In the genomic region with DNA sequence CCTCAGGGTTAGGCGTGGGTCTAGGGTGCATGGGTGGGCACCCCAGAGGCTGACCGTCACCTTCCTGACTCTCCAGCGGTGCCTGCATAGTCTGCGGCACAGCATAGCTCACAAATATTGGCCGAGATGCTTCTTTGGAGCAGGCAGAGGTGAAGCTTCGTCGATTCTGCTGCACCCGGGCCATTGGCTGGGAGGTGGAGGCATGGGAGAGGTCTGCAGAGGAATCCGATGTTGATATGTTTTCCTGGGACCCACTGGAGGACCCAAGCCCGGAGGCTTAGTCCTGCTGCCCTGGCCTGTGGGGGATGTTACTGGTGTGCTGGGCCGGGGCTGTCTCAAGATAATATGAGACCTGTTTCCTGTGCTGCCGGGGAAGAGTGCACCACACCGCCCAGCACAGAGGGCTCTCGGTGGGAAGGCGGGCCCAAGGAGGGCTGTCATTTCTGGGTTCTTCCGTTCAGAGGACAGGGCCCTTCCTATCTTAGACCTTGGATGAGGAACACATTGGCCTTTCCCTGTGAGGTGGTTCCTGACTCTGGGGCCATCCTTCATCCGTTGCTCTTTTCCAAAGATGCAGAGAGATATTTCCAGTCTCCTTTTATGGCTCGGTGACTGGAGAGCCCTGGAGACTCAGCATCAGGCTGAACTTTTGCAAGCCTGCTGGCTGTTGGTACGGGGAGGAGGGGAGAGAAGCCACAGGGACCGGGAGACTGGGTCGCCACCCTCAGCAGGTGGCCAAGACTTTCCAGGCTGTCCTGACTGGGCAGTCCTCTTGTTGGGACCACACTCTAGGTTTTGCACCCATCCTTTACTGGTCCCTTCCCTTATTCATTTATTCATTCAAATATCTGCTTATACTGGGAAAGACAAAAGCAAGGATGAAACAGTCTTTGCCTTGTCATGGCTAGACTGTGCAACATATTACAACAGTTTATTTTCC, we compare ENCODE assay signal across 16 cellular contexts.
DNase-seq lines count a peak whose midpoint lies in the region; ATAC-seq and TF ChIP-seq lines count a peak whose summit lies in the region.
"Had no signal": no experiment of that assay in that cellular context is flagged by ENCODE, and none has a peak within 500 bp of the region (broad histone marks: within the 10 kb centered on the region; RNA-seq: fewer than 3 reads in every experiment).

No MANE protein-coding gene starts in this region.

- H3K4me1 ChIP-seq in right cardiac atrium (ENCODE audit: control insufficient read depth, insufficient read depth, low read length): peaks cover 36% of the 10 kb centered on the region
- H3K4me1 ChIP-seq in tibial artery: peaks cover 0 to 45% (median 32%) of the 10 kb centered on the region in 4 donors

- intact Hi-C loops in Right ventricle myocardium inferior (cut with DNase I) (loop anchor here (2.0 kb wide), 1 partner anchor 14 kb away; no protein-coding TSS in a partner anchor), Right ventricle myocardium superior (cut with DNase I) (no loop called here), right cardiac atrium (cut with DNase I) (loop anchor here in 1 of 4 donors (5.0 kb wide), 1 partner anchor 52 kb away; no protein-coding TSS in a partner anchor), tibial artery (cut with DNase I; ENCODE audit: low total_unique reads) (no loop called here)

- H3K27me3 Mint-ChIP-seq in WTC11 (ENCODE audit: low read depth): no peaks in the 10 kb centered on the region
- peaks cover 17 to 59% of the 10 kb centered on the region in 2 donors for H3K27me3 Mint-ChIP-seq in effector memory CD8-positive, alpha-beta T cell

- H3K4me3 Mint-ChIP-seq in WTC11: no peak overlapping the region
- no peak overlapping the region for H3K4me3 Mint-ChIP-seq in effector memory CD8-positive, alpha-beta T cell
- H3K4me3 Mint-ChIP-seq: CD14-positive monocyte had no signal

- ATAC-seq in Right ventricle myocardium inferior: no peak
- ATAC-seq in Right ventricle myocardium superior (ENCODE audit: poor library complexity): no peak
- ATAC-seq in WTC11: no peak; the same call in 1 of the 2 replicates
- peak in 1 of 2 donors; percentile 44 for ATAC-seq in right cardiac atrium
- ATAC-seq in effector memory CD8-positive, alpha-beta T cell (replicated peaks): no peak
- ATAC-seq in HG03432 (IDR thresholded peaks at IDR 0.05; ENCODE audit: unreplicated experiment): no peak
- ATAC-seq: Panc1 had no signal

- H3K36me3 ChIP-seq in tibial artery: no peaks in the 10 kb centered on the region

- H3K36me3 Mint-ChIP-seq in WTC11: no peaks in the 10 kb centered on the region
- H3K36me3 Mint-ChIP-seq in effector memory CD8-positive, alpha-beta T cell (ENCODE audit: insufficient read depth): peaks cover 5% of the 10 kb centered on the region
- H3K36me3 Mint-ChIP-seq: CD14-positive monocyte had no signal

- TF ChIP-seq CTCF in WTC11 (IDR thresholded peaks at IDR 0.05): no peak
- no peak for TF ChIP-seq CTCF in tibial artery (IDR thresholded peaks at IDR 0.05)

- H3K4me3 ChIP-seq in right cardiac atrium (ENCODE audit: low read length) (no peak overlapping the region), tibial artery (no peak overlapping the region)

- H3K27ac Mint-ChIP-seq in WTC11: peak overlapping the region; percentile 52
- no peak overlapping the region for H3K27ac Mint-ChIP-seq in effector memory CD8-positive, alpha-beta T cell

- H3K9me3 ChIP-seq in right cardiac atrium (ENCODE audit: control insufficient read depth, low read length): no peaks in the 10 kb centered on the region
- no peaks in the 10 kb centered on the region for H3K9me3 ChIP-seq in tibial artery

- H3K4me1 Mint-ChIP-seq in WTC11: peaks cover 5% of the 10 kb centered on the region; the same call in 1 of the 2 replicates
- H3K4me1 Mint-ChIP-seq in effector memory CD8-positive, alpha-beta T cell (ENCODE audit: low read depth in 2 of 2): peaks cover 0 to 5% of the 10 kb centered on the region in 2 donors

- DNase-seq in Right ventricle myocardium inferior (ENCODE audit: missing footprints) (peak; percentile 61), Right ventricle myocardium superior (no peak), WTC11 (ENCODE audit: low spot score) (no peak), right cardiac atrium (peak in 2 of 3 donors; percentile 62 to 63), tibial artery (no peak), NCI-H2081 (lab: John Stamatoyannopoulos, UW) (no peak)
- no peak for DNase-seq in effector memory CD8-positive, alpha-beta T cell
- DNase-seq: DMS53, HCEC 1CT, NCI-H1930, NCI-H2171 treated with DMSO at 0.1 percent for 48 hours, NCI-H82 had no signal

- CTCF ChIA-PET in WTC11 (lab: Charles Lee): interaction anchor here (2.1 kb wide), 1 partner anchor 13 kb away, joined by 9 read pairs; no protein-coding TSS in a partner anchor

- 68% methylated on average over 21 of the region's 21 CpGs for WGBS in right cardiac atrium

- H3K27me3 ChIP-seq in right cardiac atrium (ENCODE audit: control insufficient read depth, insufficient read depth) (no peaks in the 10 kb centered on the region), tibial artery (no peaks in the 10 kb centered on the region)

- H3K27ac ChIP-seq in right cardiac atrium (ENCODE audit: low read length): peak overlapping the region; percentile 29
- H3K27ac ChIP-seq in tibial artery: peak overlapping the region; percentile 36 to 90
- H3K27ac ChIP-seq: 22Rv1 had no signal

- no peaks in the 10 kb centered on the region for H3K9me3 Mint-ChIP-seq in WTC11
- H3K9me3 Mint-ChIP-seq in effector memory CD8-positive, alpha-beta T cell: no peaks in the 10 kb centered on the region
- H3K9me3 Mint-ChIP-seq: CD14-positive monocyte had no signal

- POLR2A ChIA-PET in WTC11 (lab: Charles Lee): no interaction called here

TF ChIP-seq in WTC11, 78 proteins besides CTCF, POLR2A, EP300 and RAD21:
- TF ChIP-seq KAT7 (CRISPR knock-in tag; IDR thresholded peaks at IDR 0.05; ENCODE audit: borderline replicate concordance) (no peak), GRHL2 (CRISPR knock-in tag; IDR thresholded peaks at IDR 0.05; ENCODE audit: insufficient replicate concordance, severe bottlenecking) (no peak), CREB1 (CRISPR knock-in tag; IDR thresholded peaks at IDR 0.05) (no peak), IRF2 (CRISPR knock-in tag; IDR thresholded peaks at IDR 0.05; ENCODE audit: borderline replicate concordance, low read depth) (no peak), CREM (CRISPR knock-in tag; IDR thresholded peaks at IDR 0.05) (no peak), ZBTB21 (CRISPR knock-in tag; IDR thresholded peaks at IDR 0.05; ENCODE audit: borderline replicate concordance) (no peak), ZNF232 (CRISPR knock-in tag; IDR thresholded peaks at IDR 0.05) (no peak), GABPB1 (CRISPR knock-in tag; IDR thresholded peaks at IDR 0.05) (no peak), NR1H2 (CRISPR knock-in tag; IDR thresholded peaks at IDR 0.05) (no peak), CBFB (CRISPR knock-in tag; IDR thresholded peaks at IDR 0.05; ENCODE audit: low read depth) (no peak), HMGA2 (CRISPR knock-in tag; IDR thresholded peaks at IDR 0.05) (no peak), SMAD4 (CRISPR knock-in tag; IDR thresholded peaks at IDR 0.05) (no peak), SMAD3 (CRISPR knock-in tag; IDR thresholded peaks at IDR 0.05; ENCODE audit: borderline replicate concordance) (no peak)
- TF ChIP-seq, protein P1, sequence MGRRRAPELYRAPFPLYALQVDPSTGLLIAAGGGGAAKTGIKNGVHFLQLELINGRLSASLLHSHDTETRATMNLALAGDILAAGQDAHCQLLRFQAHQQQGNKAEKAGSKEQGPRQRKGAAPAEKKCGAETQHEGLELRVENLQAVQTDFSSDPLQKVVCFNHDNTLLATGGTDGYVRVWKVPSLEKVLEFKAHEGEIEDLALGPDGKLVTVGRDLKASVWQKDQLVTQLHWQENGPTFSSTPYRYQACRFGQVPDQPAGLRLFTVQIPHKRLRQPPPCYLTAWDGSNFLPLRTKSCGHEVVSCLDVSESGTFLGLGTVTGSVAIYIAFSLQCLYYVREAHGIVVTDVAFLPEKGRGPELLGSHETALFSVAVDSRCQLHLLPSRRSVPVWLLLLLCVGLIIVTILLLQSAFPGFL (CRISPR knock-in tag; IDR thresholded peaks at IDR 0.05; ENCODE audit: borderline replicate concordance): no peak
- TF ChIP-seq, protein P2, sequence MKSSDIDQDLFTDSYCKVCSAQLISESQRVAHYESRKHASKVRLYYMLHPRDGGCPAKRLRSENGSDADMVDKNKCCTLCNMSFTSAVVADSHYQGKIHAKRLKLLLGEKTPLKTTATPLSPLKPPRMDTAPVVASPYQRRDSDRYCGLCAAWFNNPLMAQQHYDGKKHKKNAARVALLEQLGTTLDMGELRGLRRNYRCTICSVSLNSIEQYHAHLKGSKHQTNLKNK (CRISPR knock-in tag; IDR thresholded peaks at IDR 0.05): no peak
- TF ChIP-seq, protein P3, sequence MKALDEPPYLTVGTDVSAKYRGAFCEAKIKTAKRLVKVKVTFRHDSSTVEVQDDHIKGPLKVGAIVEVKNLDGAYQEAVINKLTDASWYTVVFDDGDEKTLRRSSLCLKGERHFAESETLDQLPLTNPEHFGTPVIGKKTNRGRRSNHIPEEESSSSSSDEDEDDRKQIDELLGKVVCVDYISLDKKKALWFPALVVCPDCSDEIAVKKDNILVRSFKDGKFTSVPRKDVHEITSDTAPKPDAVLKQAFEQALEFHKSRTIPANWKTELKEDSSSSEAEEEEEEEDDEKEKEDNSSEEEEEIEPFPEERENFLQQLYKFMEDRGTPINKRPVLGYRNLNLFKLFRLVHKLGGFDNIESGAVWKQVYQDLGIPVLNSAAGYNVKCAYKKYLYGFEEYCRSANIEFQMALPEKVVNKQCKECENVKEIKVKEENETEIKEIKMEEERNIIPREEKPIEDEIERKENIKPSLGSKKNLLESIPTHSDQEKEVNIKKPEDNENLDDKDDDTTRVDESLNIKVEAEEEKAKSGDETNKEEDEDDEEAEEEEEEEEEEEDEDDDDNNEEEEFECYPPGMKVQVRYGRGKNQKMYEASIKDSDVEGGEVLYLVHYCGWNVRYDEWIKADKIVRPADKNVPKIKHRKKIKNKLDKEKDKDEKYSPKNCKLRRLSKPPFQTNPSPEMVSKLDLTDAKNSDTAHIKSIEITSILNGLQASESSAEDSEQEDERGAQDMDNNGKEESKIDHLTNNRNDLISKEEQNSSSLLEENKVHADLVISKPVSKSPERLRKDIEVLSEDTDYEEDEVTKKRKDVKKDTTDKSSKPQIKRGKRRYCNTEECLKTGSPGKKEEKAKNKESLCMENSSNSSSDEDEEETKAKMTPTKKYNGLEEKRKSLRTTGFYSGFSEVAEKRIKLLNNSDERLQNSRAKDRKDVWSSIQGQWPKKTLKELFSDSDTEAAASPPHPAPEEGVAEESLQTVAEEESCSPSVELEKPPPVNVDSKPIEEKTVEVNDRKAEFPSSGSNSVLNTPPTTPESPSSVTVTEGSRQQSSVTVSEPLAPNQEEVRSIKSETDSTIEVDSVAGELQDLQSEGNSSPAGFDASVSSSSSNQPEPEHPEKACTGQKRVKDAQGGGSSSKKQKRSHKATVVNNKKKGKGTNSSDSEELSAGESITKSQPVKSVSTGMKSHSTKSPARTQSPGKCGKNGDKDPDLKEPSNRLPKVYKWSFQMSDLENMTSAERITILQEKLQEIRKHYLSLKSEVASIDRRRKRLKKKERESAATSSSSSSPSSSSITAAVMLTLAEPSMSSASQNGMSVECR (CRISPR knock-in tag; IDR thresholded peaks at IDR 0.05; ENCODE audit: borderline replicate concordance): no peak

Comparison
In these comparisons a context has a peak if more than half of its experiments do, and no peak if none do; other contexts are left out.
1. DNase-seq: peak in Right ventricle myocardium inferior (single experiment) and right cardiac atrium (2 of 3); none in Right ventricle myocardium superior (single experiment), WTC11 (single experiment), tibial artery (0 of 2), effector memory CD8-positive, alpha-beta T cell (0 of 3) and NCI-H2081 (0 of 2).